In genomic region chr10:21497177-21497807, GRCh38 we compare ENCODE assay signal across 8 cellular contexts. TPM values are rescaled to one million over a fixed set of nuclear protein-coding genes. Genes with fewer than 3 reads are reported as not detected.
DNase-seq lines count a peak whose midpoint lies in the region; ATAC-seq and TF ChIP-seq lines count a peak whose summit lies in the region.

No MANE protein-coding gene starts in this region.

- H3K4me3 ChIP-seq in AG10803 (ENCODE audit: low read length) (peak overlapping the region; percentile 91), vagina (peak overlapping the region; percentile 77 to 82)

- no peaks in the 10 kb centered on the region for H3K9me3 Mint-ChIP-seq in activated T-helper 1 cell treated with anti-CD3 and anti-CD28 coated beads, Interleukin-12 subunit alpha, Interleukin-12 subunit beta, Interleukin-2, Interleukin-4 antibody, amounts not matched to agents 30 ng/mL and 10 ng/mL and 1 ng/mL, durations not matched to agents 14 hours and 24 hours and 36 hours
- no peaks in the 10 kb centered on the region for H3K9me3 Mint-ChIP-seq in natural killer cell treated with Interleukin-12 subunit alpha and Interleukin-12 subunit beta and Interleukin-15 and Interleukin-18, amount 100 ng/mL, for 72 hours

- no peak for TF ChIP-seq CTCF in AG10803 (conservative IDR thresholded peaks at IDR 0.05; ENCODE audit: low read length)
- TF ChIP-seq CTCF in GM13976 (IDR thresholded peaks at IDR 0.05; ENCODE audit: borderline replicate concordance, control extremely low read depth, extremely low read depth, insufficient read depth, missing control alignments) = no peak
- no peak for TF ChIP-seq CTCF in foreskin keratinocyte (conservative IDR thresholded peaks at IDR 0.05)
- TF ChIP-seq CTCF in vagina (IDR thresholded peaks at IDR 0.05) = no peak

- intact Hi-C loops in activated T-helper 1 cell treated with anti-CD3 and anti-CD28 coated beads, Interleukin-12 subunit alpha, Interleukin-12 subunit beta, Interleukin-2, Interleukin-4 antibody, amounts not matched to agents 30 ng/mL and 10 ng/mL and 1 ng/mL, durations not matched to agents 14 hours and 24 hours and 36 hours (cut with micrococcal nuclease) = loop anchor here (1.0 to 10.0 kb wide), 14 partner anchors 20 to 1682 kb away; partner anchors contain the start of genes COMMD3, DNAJC1, MSRB2 and PLXDC2
- intact Hi-C loops in vagina (cut with DNase I) = loop anchor here (2.0 to 10.0 kb wide), 3 partner anchors 38 to 848 kb away; partner anchors contain the start of genes MLLT10 and SPAG6

- DNase-seq in AG10803 (ENCODE audit: low read depth) = peak; percentile 86
- peak; percentile 62 for DNase-seq in GM13976 (ENCODE audit: low spot score)
- peak; percentile 68 for DNase-seq in NCI-H2227 treated with DMSO at 0.1 percent for 48 hours (lab: John Stamatoyannopoulos, UW)
- DNase-seq in activated T-helper 1 cell treated with anti-CD3 and anti-CD28 coated beads, Interleukin-12 subunit alpha, Interleukin-12 subunit beta, Interleukin-2, Interleukin-4 antibody, amounts not matched to agents 30 ng/mL and 10 ng/mL and 1 ng/mL, durations not matched to agents 14 hours and 24 hours and 36 hours (ENCODE audit: low spot score) = no peak
- DNase-seq in foreskin keratinocyte = peak; percentile 32 to 66
- DNase-seq in natural killer cell treated with Interleukin-12 subunit alpha and Interleukin-12 subunit beta and Interleukin-15 and Interleukin-18, amount 100 ng/mL, for 72 hours (ENCODE audit: low spot score) = no peak
- no peak for DNase-seq in vagina (ENCODE audit: extremely low spot score in 2 of 2)
- DNase-seq in cerebellar nuclear complex (lab: John Stamatoyannopoulos, UW) = no peak

- peak; percentile 49 for ATAC-seq in foreskin keratinocyte
- ATAC-seq in natural killer cell treated with Interleukin-12 subunit alpha and Interleukin-12 subunit beta and Interleukin-15 and Interleukin-18, amount 100 ng/mL, for 72 hours = no peak

- H3K36me3 Mint-ChIP-seq in activated T-helper 1 cell treated with anti-CD3 and anti-CD28 coated beads, Interleukin-12 subunit alpha, Interleukin-12 subunit beta, Interleukin-2, Interleukin-4 antibody, amounts not matched to agents 30 ng/mL and 10 ng/mL and 1 ng/mL, durations not matched to agents 14 hours and 24 hours and 36 hours (ENCODE audit: low read depth) = no peaks in the 10 kb centered on the region
- peaks cover 4% of the 10 kb centered on the region for H3K36me3 Mint-ChIP-seq in natural killer cell treated with Interleukin-12 subunit alpha and Interleukin-12 subunit beta and Interleukin-15 and Interleukin-18, amount 100 ng/mL, for 72 hours

- H3K27ac ChIP-seq in foreskin keratinocyte = no peak overlapping the region
- peak overlapping the region; percentile 68 for H3K27ac ChIP-seq in vagina

- H3K36me3 ChIP-seq in vagina = no peaks in the 10 kb centered on the region

- H3K4me1 Mint-ChIP-seq in activated T-helper 1 cell treated with anti-CD3 and anti-CD28 coated beads, Interleukin-12 subunit alpha, Interleukin-12 subunit beta, Interleukin-2, Interleukin-4 antibody, amounts not matched to agents 30 ng/mL and 10 ng/mL and 1 ng/mL, durations not matched to agents 14 hours and 24 hours and 36 hours (ENCODE audit: low read depth) = peaks cover 20% of the 10 kb centered on the region
- H3K4me1 Mint-ChIP-seq in natural killer cell treated with Interleukin-12 subunit alpha and Interleukin-12 subunit beta and Interleukin-15 and Interleukin-18, amount 100 ng/mL, for 72 hours (ENCODE audit: low read depth in 2 of 2) = peaks cover 6 to 10% of the 10 kb centered on the region in 2 donors

- in situ Hi-C loops in GM13976 (cut with MboI; ENCODE audit: low sequenced_read_pairs, unreplicated experiment) = loop anchor here (10.0 to 25.0 kb wide), 3 partner anchors 222 to 410 kb away; no protein-coding TSS in a partner anchor

- H3K4me3 Mint-ChIP-seq in activated T-helper 1 cell treated with anti-CD3 and anti-CD28 coated beads, Interleukin-12 subunit alpha, Interleukin-12 subunit beta, Interleukin-2, Interleukin-4 antibody, amounts not matched to agents 30 ng/mL and 10 ng/mL and 1 ng/mL, durations not matched to agents 14 hours and 24 hours and 36 hours = peak overlapping the region; percentile 41
- peak overlapping the region; percentile 89 for H3K4me3 Mint-ChIP-seq in natural killer cell treated with Interleukin-12 subunit alpha and Interleukin-12 subunit beta and Interleukin-15 and Interleukin-18, amount 100 ng/mL, for 72 hours

- TF ChIP-seq POLR2A in vagina (IDR thresholded peaks at IDR 0.05) = no peak

- H3K4me1 ChIP-seq in foreskin keratinocyte = no peaks in the 10 kb centered on the region
- H3K4me1 ChIP-seq in vagina = peaks cover 21% of the 10 kb centered on the region

- no peak overlapping the region for H3K27ac Mint-ChIP-seq in activated T-helper 1 cell treated with anti-CD3 and anti-CD28 coated beads, Interleukin-12 subunit alpha, Interleukin-12 subunit beta, Interleukin-2, Interleukin-4 antibody, amounts not matched to agents 30 ng/mL and 10 ng/mL and 1 ng/mL, durations not matched to agents 14 hours and 24 hours and 36 hours
- no peak overlapping the region for H3K27ac Mint-ChIP-seq in natural killer cell treated with Interleukin-12 subunit alpha and Interleukin-12 subunit beta and Interleukin-15 and Interleukin-18, amount 100 ng/mL, for 72 hours

- peaks cover 74% of the 10 kb centered on the region for H3K27me3 Mint-ChIP-seq in activated T-helper 1 cell treated with anti-CD3 and anti-CD28 coated beads, Interleukin-12 subunit alpha, Interleukin-12 subunit beta, Interleukin-2, Interleukin-4 antibody, amounts not matched to agents 30 ng/mL and 10 ng/mL and 1 ng/mL, durations not matched to agents 14 hours and 24 hours and 36 hours (ENCODE audit: insufficient read depth)
- H3K27me3 Mint-ChIP-seq in natural killer cell treated with Interleukin-12 subunit alpha and Interleukin-12 subunit beta and Interleukin-15 and Interleukin-18, amount 100 ng/mL, for 72 hours = peaks cover 35 to 49% of the 10 kb centered on the region in 2 donors

- peaks cover 2% of the 10 kb centered on the region for H3K27me3 ChIP-seq in foreskin keratinocyte
- H3K27me3 ChIP-seq in vagina = no peaks in the 10 kb centered on the region

- no peaks in the 10 kb centered on the region for H3K9me3 ChIP-seq in vagina

RNA-seq across cellular contexts. Expression of gene SKIDA1, which starts 28.2 kb away (rescaled TPM):
- 0.05 and 0.15 TPM in 2 replicates for total RNA-seq in activated T-helper 1 cell treated with anti-CD3 and anti-CD28 coated beads, Interleukin-12 subunit alpha, Interleukin-12 subunit beta, Interleukin-2, Interleukin-4 antibody, amounts not matched to agents 30 ng/mL and 10 ng/mL and 1 ng/mL, durations not matched to agents 14 hours and 24 hours and 36 hours
- total RNA-seq in foreskin keratinocyte = 0.32 and 0.51 TPM in 2 replicates
- 0.04 and 0.13 TPM in 2 replicates for polyA plus RNA-seq in foreskin keratinocyte
- not detected for total RNA-seq in natural killer cell treated with Interleukin-12 subunit alpha and Interleukin-12 subunit beta and Interleukin-15 and Interleukin-18, amount 100 ng/mL, for 72 hours
- 2.7 TPM for total RNA-seq in vagina

RNA-seq across cellular contexts. Expression of gene MLLT10, which starts 36.7 kb away (rescaled TPM):
- total RNA-seq in activated T-helper 1 cell treated with anti-CD3 and anti-CD28 coated beads, Interleukin-12 subunit alpha, Interleukin-12 subunit beta, Interleukin-2, Interleukin-4 antibody, amounts not matched to agents 30 ng/mL and 10 ng/mL and 1 ng/mL, durations not matched to agents 14 hours and 24 hours and 36 hours = 40.9 and 43.1 TPM in 2 replicates
- 32.6 and 35.2 TPM in 2 replicates for total RNA-seq in foreskin keratinocyte
- polyA plus RNA-seq in foreskin keratinocyte = 10.6 and 13.1 TPM in 2 replicates
- 10 to 100 TPM; 31.5 to 71.0 TPM for total RNA-seq in natural killer cell treated with Interleukin-12 subunit alpha and Interleukin-12 subunit beta and Interleukin-15 and Interleukin-18, amount 100 ng/mL, for 72 hours
- 53.3 TPM for total RNA-seq in vagina

Comparison
In these comparisons a context has a peak if more than half of its experiments do, and no peak if none do; other contexts are left out.
1. DNase-seq: peak in AG10803 (single experiment), GM13976 (single experiment), NCI-H2227 treated with DMSO at 0.1 percent for 48 hours (single experiment) and foreskin keratinocyte (2 of 2); none in activated T-helper 1 cell treated with anti-CD3 and anti-CD28 coated beads, Interleukin-12 subunit alpha, Interleukin-12 subunit beta, Interleukin-2, Interleukin-4 antibody, amounts not matched to agents 30 ng/mL and 10 ng/mL and 1 ng/mL, durations not matched to agents 14 hours and 24 hours and 36 hours (single experiment), natural killer cell treated with Interleukin-12 subunit alpha and Interleukin-12 subunit beta and Interleukin-15 and Interleukin-18, amount 100 ng/mL, for 72 hours (single experiment), vagina (0 of 2) and cerebellar nuclear complex (0 of 2).